Comparison of ENCODE assay signal across 36 cellular contexts in genomic region chr1:99553301-99553700, GRCh38.
"Had no signal": no experiment of that assay in that cellular context is flagged by ENCODE, and none has a peak within 500 bp of the region (broad histone marks: within the 10 kb centered on the region; RNA-seq: fewer than 3 reads in every experiment).

No MANE protein-coding gene starts in this region.

- H3K36me3 Mint-ChIP-seq: activated CD4-positive, alpha-beta memory T cell treated with anti-CD3 and anti-CD28 coated beads for 36 hours; activated CD8-positive, alpha-beta memory T cell treated with anti-CD3 and anti-CD28 coated beads, Interleukin-2, amount 10 ng/mL, durations not matched to agents 7 days and 5 days; activated naive CD4-positive, alpha-beta T cell treated with anti-CD3 and anti-CD28 coated beads, Interleukin-2, amount 10 ng/mL, durations not matched to agents 7 days and 5 days; activated naive CD4-positive, alpha-beta T cell treated with anti-CD3 and anti-CD28 coated beads, Interleukin-2, amount 50 U/mL, for 24 hours; activated naive CD8-positive, alpha-beta T cell; activated naive CD8-positive, alpha-beta T cell treated with anti-CD3 and anti-CD28 coated beads, Interleukin-2, amount 10 ng/mL, durations not matched to agents 7 days and 5 days; brain had no signal

- H3K4me1 ChIP-seq: ascending aorta had no signal

- H3K9me3 Mint-ChIP-seq: activated CD4-positive, alpha-beta memory T cell treated with anti-CD3 and anti-CD28 coated beads for 36 hours; activated CD4-positive, alpha-beta T cell treated with anti-CD3 and anti-CD28 coated beads, Interleukin-2, amount 10 ng/mL, durations not matched to agents 24 days and 14 days; activated naive CD4-positive, alpha-beta T cell treated with anti-CD3 and anti-CD28 coated beads, Interleukin-2, amount 10 ng/mL, durations not matched to agents 7 days and 5 days; activated naive CD4-positive, alpha-beta T cell treated with anti-CD3 and anti-CD28 coated beads, Interleukin-2, amount 50 U/mL, for 24 hours; activated naive CD8-positive, alpha-beta T cell treated with anti-CD3 and anti-CD28 coated beads, Interleukin-2, amount 10 ng/mL, durations not matched to agents 7 days and 5 days; activated naive CD8-positive, alpha-beta T cell treated with anti-CD3 and anti-CD28 coated beads, Interleukin-2, amount 50 U/mL, for 24 hours; activated T-helper 2 cell treated with anti-CD3 and anti-CD28 coated beads, Interferon-gamma antibody, Interleukin-2, Interleukin-4, amounts not matched to agents 10 μg/mL and 5 μg/mL and 100 μg/mL, durations not matched to agents 14 hours and 24 hours and 36 hours; central memory CD8-positive, alpha-beta T cell; T-helper 1 cell treated with Interleukin-12 subunit alpha and Interleukin-12 subunit beta and Interleukin-4 antibody, amounts not matched to agents 30 μg/mL and 1 μg/mL, for 36 hours; T-helper 2 cell treated with Interferon-gamma antibody and Interleukin-4, amounts not matched to agents 5 μg/mL and 100 μg/mL, for 36 hours had no signal

- H3K27ac ChIP-seq: ascending aorta, cardiac muscle cell, VCaP had no signal

- H3K27me3 Mint-ChIP-seq: activated naive CD4-positive, alpha-beta T cell treated with anti-CD3 and anti-CD28 coated beads, Interleukin-2, amount 10 ng/mL, durations not matched to agents 7 days and 5 days had no signal

- H3K27me3 ChIP-seq: ascending aorta, cardiac muscle cell had no signal

- H3K4me3 Mint-ChIP-seq: activated B cell treated with CpG ODN at 0.5 μM for 24 hours; activated CD4-positive, alpha-beta memory T cell treated with anti-CD3 and anti-CD28 coated beads for 36 hours; activated CD4-positive, alpha-beta T cell treated with anti-CD3 and anti-CD28 coated beads, Interleukin-2, amount 10 ng/mL, durations not matched to agents 24 days and 14 days; activated CD8-positive, alpha-beta memory T cell treated with anti-CD3 and anti-CD28 coated beads, Interleukin-2, amount 10 ng/mL, durations not matched to agents 7 days and 5 days; activated CD8-positive, alpha-beta T cell treated with anti-CD3 and anti-CD28 coated beads for 36 hours; activated naive CD4-positive, alpha-beta T cell treated with anti-CD3 and anti-CD28 coated beads, Interleukin-2, amount 10 ng/mL, durations not matched to agents 7 days and 5 days; activated naive CD4-positive, alpha-beta T cell treated with anti-CD3 and anti-CD28 coated beads, Interleukin-2, amount 50 U/mL, for 24 hours; activated naive CD8-positive, alpha-beta T cell; activated naive CD8-positive, alpha-beta T cell treated with anti-CD3 and anti-CD28 coated beads, Interleukin-2, amount 10 ng/mL, durations not matched to agents 7 days and 5 days; activated naive CD8-positive, alpha-beta T cell treated with anti-CD3 and anti-CD28 coated beads, Interleukin-2, amount 50 U/mL, for 24 hours; activated T-cell treated with anti-CD3 and anti-CD28 coated beads, Interleukin-2, amount 50 U/mL, for 24 hours; brain; central memory CD8-positive, alpha-beta T cell; T-helper 1 cell treated with Interleukin-12 subunit alpha and Interleukin-12 subunit beta and Interleukin-4 antibody, amounts not matched to agents 30 μg/mL and 1 μg/mL, for 36 hours; T-helper 2 cell treated with Interferon-gamma antibody and Interleukin-4, amounts not matched to agents 5 μg/mL and 100 μg/mL, for 36 hours had no signal

- H3K27ac Mint-ChIP-seq: activated B cell treated with CpG ODN at 0.5 μM for 24 hours; activated CD4-positive, alpha-beta memory T cell treated with anti-CD3 and anti-CD28 coated beads for 36 hours; activated CD4-positive, alpha-beta T cell treated with anti-CD3 and anti-CD28 coated beads, Interleukin-2, amount 10 ng/mL, durations not matched to agents 24 days and 14 days; activated CD8-positive, alpha-beta memory T cell treated with anti-CD3 and anti-CD28 coated beads, Interleukin-2, amount 10 ng/mL, durations not matched to agents 7 days and 5 days; activated CD8-positive, alpha-beta T cell treated with anti-CD3 and anti-CD28 coated beads for 36 hours; activated naive CD4-positive, alpha-beta T cell treated with anti-CD3 and anti-CD28 coated beads, Interleukin-2, amount 10 ng/mL, durations not matched to agents 7 days and 5 days; activated naive CD4-positive, alpha-beta T cell treated with anti-CD3 and anti-CD28 coated beads, Interleukin-2, amount 50 U/mL, for 24 hours; activated naive CD8-positive, alpha-beta T cell; activated naive CD8-positive, alpha-beta T cell treated with anti-CD3 and anti-CD28 coated beads, Interleukin-2, amount 10 ng/mL, durations not matched to agents 7 days and 5 days; activated naive CD8-positive, alpha-beta T cell treated with anti-CD3 and anti-CD28 coated beads, Interleukin-2, amount 50 U/mL, for 24 hours; activated T-cell treated with anti-CD3 and anti-CD28 coated beads, Interleukin-2, amount 50 U/mL, for 24 hours; activated T-helper 2 cell treated with anti-CD3 and anti-CD28 coated beads, Interferon-gamma antibody, Interleukin-2, Interleukin-4, amounts not matched to agents 10 μg/mL and 5 μg/mL and 100 μg/mL, durations not matched to agents 14 hours and 24 hours and 36 hours; brain; T-helper 1 cell treated with Interleukin-12 subunit alpha and Interleukin-12 subunit beta and Interleukin-4 antibody, amounts not matched to agents 30 μg/mL and 1 μg/mL, for 36 hours; T-helper 2 cell treated with Interferon-gamma antibody and Interleukin-4, amounts not matched to agents 5 μg/mL and 100 μg/mL, for 36 hours had no signal

- H3K9me3 ChIP-seq: ascending aorta had no signal

- DNase-seq: activated B cell treated with CpG ODN at 0.5 μM for 24 hours; activated CD4-positive, alpha-beta memory T cell treated with anti-CD3 and anti-CD28 coated beads for 36 hours; activated CD4-positive, alpha-beta T cell treated with anti-CD3 and anti-CD28 coated beads for 4 hours; activated CD4-positive, alpha-beta T cell treated with anti-CD3 and anti-CD28 coated beads, Interleukin-2, amount 10 ng/mL, durations not matched to agents 24 days and 14 days; activated CD4-positive, alpha-beta T cell treated with anti-CD3 and anti-CD28 coated beads, Interleukin-2, amount 50 U/mL, for 1 hour; activated CD4-positive, alpha-beta T cell treated with anti-CD3 and anti-CD28 coated beads, Interleukin-2, amount 50 U/mL, for 4 hours; activated CD4-positive, CD25-positive, alpha-beta regulatory T cell treated with anti-CD3 and anti-CD28 coated beads, Interleukin-2, amount 50 U/mL, for 72 hours; activated CD8-positive, alpha-beta memory T cell treated with anti-CD3 and anti-CD28 coated beads for 24 hours; activated CD8-positive, alpha-beta memory T cell treated with anti-CD3 and anti-CD28 coated beads, Interleukin-2, amount 10 ng/mL, durations not matched to agents 7 days and 5 days; activated CD8-positive, alpha-beta memory T cell treated with anti-CD3 and anti-CD28 coated beads, Interleukin-2, amount 50 U/mL, for 48 hours; activated CD8-positive, alpha-beta T cell treated with anti-CD3 and anti-CD28 coated beads for 36 hours; activated effector memory CD4-positive, alpha-beta T cell treated with Interleukin-2 at 50 U/mL for 16 hours; activated gamma-delta T cell; activated naive CD4-positive, alpha-beta T cell treated with anti-CD3 and anti-CD28 coated beads, Interleukin-2, amount 10 ng/mL, durations not matched to agents 7 days and 5 days; activated naive CD4-positive, alpha-beta T cell treated with Interleukin-2 at 50 U/mL for 16 hours; activated naive CD8-positive, alpha-beta T cell treated with anti-CD3 and anti-CD28 coated beads, Interleukin-2, amount 10 ng/mL, durations not matched to agents 7 days and 5 days; activated naive CD8-positive, alpha-beta T cell treated with anti-CD3 and anti-CD28 coated beads, Interleukin-2, amount 50 U/mL, for 24 hours; activated T-cell treated with anti-CD3 and anti-CD28 coated beads, Interleukin-2, amount 50 U/mL, for 24 hours; activated T-cell treated with anti-CD3 and anti-CD28 coated beads, Interleukin-2, amount 50 U/mL, for 48 hours; amygdala; anterior cingulate cortex; caudate nucleus; cerebellar nuclear complex; T-helper 1 cell; T-helper 2 cell; T-helper 9 cell had no signal

- H3K4me1 Mint-ChIP-seq: activated B cell treated with CpG ODN at 0.5 μM for 24 hours; activated CD4-positive, alpha-beta T cell treated with anti-CD3 and anti-CD28 coated beads, Interleukin-2, amount 10 ng/mL, durations not matched to agents 24 days and 14 days; activated CD8-positive, alpha-beta memory T cell treated with anti-CD3 and anti-CD28 coated beads, Interleukin-2, amount 10 ng/mL, durations not matched to agents 7 days and 5 days; activated naive CD4-positive, alpha-beta T cell treated with anti-CD3 and anti-CD28 coated beads, Interleukin-2, amount 10 ng/mL, durations not matched to agents 7 days and 5 days; activated naive CD4-positive, alpha-beta T cell treated with anti-CD3 and anti-CD28 coated beads, Interleukin-2, amount 50 U/mL, for 24 hours; activated naive CD8-positive, alpha-beta T cell treated with anti-CD3 and anti-CD28 coated beads, Interleukin-2, amount 10 ng/mL, durations not matched to agents 7 days and 5 days; activated naive CD8-positive, alpha-beta T cell treated with anti-CD3 and anti-CD28 coated beads, Interleukin-2, amount 50 U/mL, for 24 hours; central memory CD8-positive, alpha-beta T cell had no signal

- ATAC-seq: activated CD8-positive, alpha-beta memory T cell treated with anti-CD3 and anti-CD28 coated beads, Interleukin-2, amount 10 ng/mL, durations not matched to agents 7 days and 5 days; activated CD8-positive, alpha-beta T cell treated with anti-CD3 and anti-CD28 coated beads for 36 hours; activated naive CD8-positive, alpha-beta T cell treated with anti-CD3 and anti-CD28 coated beads, Interleukin-2, amount 50 U/mL, for 24 hours had no signal

- H3K4me3 ChIP-seq: ascending aorta, cardiac muscle cell had no signal

- H3K36me3 ChIP-seq: ascending aorta, cardiac muscle cell had no signal
